In genomic region chr5:134127376-134127861, GRCh38 we compare ENCODE assay signal across 8 cellular contexts. TPM values are rescaled to one million over a fixed set of nuclear protein-coding genes. Genes with fewer than 3 reads are reported as not detected.
DNase-seq lines count a peak whose midpoint lies in the region; ATAC-seq, FAIRE-seq and TF ChIP-seq lines count a peak whose summit lies in the region.

No MANE protein-coding gene starts in this region.

- H2BK12ac ChIP-seq in mesenchymal stem cell (ENCODE audit: low read length in 2 of 2), result no peak overlapping the region

- TF ChIP-seq POLR2A in GM12892 (IDR thresholded peaks at IDR 0.05; ENCODE audit: low read depth, low read length), result no peak

- no peak overlapping the region for H3K4me2 ChIP-seq in mesenchymal stem cell (ENCODE audit: low read length, poor library complexity, severe bottlenecking)

- no peak overlapping the region for H3K9ac ChIP-seq in mesenchymal stem cell (ENCODE audit: low read length)

- H3K36me3 Mint-ChIP-seq in activated naive CD8-positive, alpha-beta T cell treated with anti-CD3 and anti-CD28 coated beads, Interleukin-2, amount 50 U/mL, for 24 hours (ENCODE audit: low read depth), result peaks cover 20% of the 10 kb centered on the region

- H3K27me3 ChIP-seq in mesenchymal stem cell (ENCODE audit: control insufficient read depth in 1 of 2, insufficient read depth in 1 of 2, low read length in 2 of 2), result no peaks in the 10 kb centered on the region

- no peak overlapping the region for H2AK5ac ChIP-seq in mesenchymal stem cell (ENCODE audit: low read length, severe bottlenecking)

- no peak overlapping the region for H4K91ac ChIP-seq in mesenchymal stem cell (ENCODE audit: low read length)

- no peak overlapping the region for H2AFZ ChIP-seq in mesenchymal stem cell (ENCODE audit: low read depth, low read length)

- ATAC-seq in HG02938 (IDR thresholded peaks at IDR 0.05; ENCODE audit: unreplicated experiment) (peak; percentile 50), HG03439 (IDR thresholded peaks at IDR 0.05; ENCODE audit: unreplicated experiment) (no peak)
- ATAC-seq in activated naive CD8-positive, alpha-beta T cell treated with anti-CD3 and anti-CD28 coated beads, Interleukin-2, amount 50 U/mL, for 24 hours, result peak; percentile 27

- H3K79me1 ChIP-seq in mesenchymal stem cell (replicated peaks; ENCODE audit: low read length, poor library complexity, severe bottlenecking), result peaks cover 19% of the 10 kb centered on the region

- peaks cover 44 to 50% of the 10 kb centered on the region in 2 experiments for H3K36me3 ChIP-seq in mesenchymal stem cell (ENCODE audit: control insufficient read depth in 1 of 2, insufficient read depth in 2 of 2, low read depth in 1 of 2, low read length in 2 of 2)

- H2BK120ac ChIP-seq in mesenchymal stem cell (ENCODE audit: low read depth, low read length), result no peak overlapping the region

- 89% methylated on average over 14 of the region's 15 CpGs for WGBS in mesenchymal stem cell

- H3K4me3 ChIP-seq in mesenchymal stem cell (ENCODE audit: insufficient read depth in 1 of 2, low read depth in 1 of 2, low read length in 2 of 2), result no peak overlapping the region

- no peak overlapping the region for H3K4ac ChIP-seq in mesenchymal stem cell (ENCODE audit: low read depth in 1 of 2, low read length in 2 of 2)

- no peaks in the 10 kb centered on the region for H3K27me3 Mint-ChIP-seq in activated naive CD8-positive, alpha-beta T cell treated with anti-CD3 and anti-CD28 coated beads, Interleukin-2, amount 50 U/mL, for 24 hours

- FAIRE-seq in GM12892 (lab: Jason Lieb, UNC), result peak; percentile 79

- no peak overlapping the region for H3K23ac ChIP-seq in mesenchymal stem cell (ENCODE audit: low read length in 2 of 2)

- H2BK15ac ChIP-seq in mesenchymal stem cell (ENCODE audit: low read depth, poor library complexity, severe bottlenecking), result no peak overlapping the region

- peaks cover 100% of the 10 kb centered on the region for H3K4me1 Mint-ChIP-seq in activated naive CD8-positive, alpha-beta T cell treated with anti-CD3 and anti-CD28 coated beads, Interleukin-2, amount 50 U/mL, for 24 hours

- peak overlapping the region; percentile 95 for H3K27ac Mint-ChIP-seq in activated naive CD8-positive, alpha-beta T cell treated with anti-CD3 and anti-CD28 coated beads, Interleukin-2, amount 50 U/mL, for 24 hours

- no peak overlapping the region for H4K8ac ChIP-seq in mesenchymal stem cell (ENCODE audit: low read length)

- H3K18ac ChIP-seq in mesenchymal stem cell (ENCODE audit: low read depth in 1 of 2, low read length in 2 of 2), result no peak overlapping the region

- H3K14ac ChIP-seq in mesenchymal stem cell (ENCODE audit: low read length in 2 of 2), result no peak overlapping the region

- no peak overlapping the region for H3K27ac ChIP-seq in mesenchymal stem cell (ENCODE audit: low read length, poor library complexity, severe bottlenecking)

- DNase-seq in GM12892 (ENCODE audit: insufficient read length) (no peak), mesenchymal stem cell (peak; percentile 37), KG1 (lab: John Stamatoyannopoulos, UW) (no peak), putamen (ENCODE audit: low spot score) (no peak), AG08396 (ENCODE audit: low spot score) (no peak)
- DNase-seq in activated naive CD8-positive, alpha-beta T cell treated with anti-CD3 and anti-CD28 coated beads, Interleukin-2, amount 50 U/mL, for 24 hours, result peak; percentile 69

- peaks cover 15% of the 10 kb centered on the region for H3K4me1 ChIP-seq in mesenchymal stem cell (ENCODE audit: control insufficient read depth, insufficient read depth, low read depth, low read length)

- no peak overlapping the region for H2BK5ac ChIP-seq in mesenchymal stem cell (ENCODE audit: low read depth, low read length, poor library complexity, severe bottlenecking)

- no peaks in the 10 kb centered on the region for H3K9me3 ChIP-seq in mesenchymal stem cell (ENCODE audit: control insufficient read depth, low read length)

- H3K9me3 Mint-ChIP-seq in activated naive CD8-positive, alpha-beta T cell treated with anti-CD3 and anti-CD28 coated beads, Interleukin-2, amount 50 U/mL, for 24 hours, result no peaks in the 10 kb centered on the region

- H3K4me3 Mint-ChIP-seq in activated naive CD8-positive, alpha-beta T cell treated with anti-CD3 and anti-CD28 coated beads, Interleukin-2, amount 50 U/mL, for 24 hours, result peak overlapping the region; percentile 67

RNA-seq across cellular contexts. Expression of gene TCF7, which starts 12.9 kb away (rescaled TPM):
- 39.3 TPM for polyA plus RNA-seq in GM12892 (2012; ENCODE audit: missing spikeins)
- polyA plus RNA-seq in mesenchymal stem cell (2013, experiment 1 of 2), result 1.4 TPM
- polyA plus RNA-seq in mesenchymal stem cell (2013, experiment 2 of 2), result 1.4 TPM

RNA-seq across cellular contexts. Expression of gene SKP1, which starts 49.3 kb away (rescaled TPM):
- polyA plus RNA-seq in GM12892 (2012; ENCODE audit: missing spikeins), result 557 TPM
- polyA plus RNA-seq in mesenchymal stem cell (2013, experiment 1 of 2), result 556 TPM
- 556 TPM for polyA plus RNA-seq in mesenchymal stem cell (2013, experiment 2 of 2)

Comparison
In these comparisons a context has a peak if more than half of its experiments do, and no peak if none do; other contexts are left out.
1. DNase-seq: peak in activated naive CD8-positive, alpha-beta T cell treated with anti-CD3 and anti-CD28 coated beads, Interleukin-2, amount 50 U/mL, for 24 hours (single experiment) and mesenchymal stem cell (single experiment); none in GM12892 (single experiment), KG1 (single experiment), putamen (single experiment) and AG08396 (single experiment).